Comparison of ENCODE assay signal across 8 cellular contexts in genomic region chr14:92768236-92768635, GRCh38. TPM values are rescaled to one million over a fixed set of nuclear protein-coding genes. Genes with fewer than 3 reads are reported as not detected.
DNase-seq lines count a peak whose midpoint lies in the region; ATAC-seq and FAIRE-seq lines count a peak whose summit lies in the region.
"Not testable (repeated sequence)": the region's sequence is repeated elsewhere in the genome, so short reads cannot be mapped to it uniquely, and the experiment has no call there.

No MANE protein-coding gene starts in this region.

- ATAC-seq in GM19023 (IDR thresholded peaks at IDR 0.05; ENCODE audit: unreplicated experiment): peak; percentile 88
- peak; percentile 92 for ATAC-seq in GM21723 (IDR thresholded peaks at IDR 0.05; ENCODE audit: unreplicated experiment)
- ATAC-seq in HG03103 (IDR thresholded peaks at IDR 0.05; ENCODE audit: low read depth, unreplicated experiment): peak; percentile 86
- ATAC-seq in left cardiac atrium: peak; percentile 27 to 72

- H3K36me3 ChIP-seq in small intestine (ENCODE audit: control insufficient read depth in 2 of 2, insufficient read depth in 2 of 2, low read length in 2 of 2): not testable (repeated sequence)

- peak; percentile 75 for FAIRE-seq in small intestine (lab: Jason Lieb, UNC)

- H3K9me3 ChIP-seq in small intestine (ENCODE audit: control insufficient read depth, low read depth): not testable (repeated sequence)

- not testable (repeated sequence) for H3K4me1 ChIP-seq in small intestine (ENCODE audit: control insufficient read depth in 2 of 2, insufficient read depth in 1 of 2, low read depth in 1 of 2, low read length in 1 of 2)

- not testable (repeated sequence) for H3K27me3 ChIP-seq in small intestine (ENCODE audit: control insufficient read depth in 2 of 2, insufficient read depth in 2 of 2, low read length in 2 of 2)

- peaks cover 51% of the 10 kb centered on the region for H3K27me3 Mint-ChIP-seq in activated T-helper 2 cell treated with anti-CD3 and anti-CD28 coated beads, Interferon-gamma antibody, Interleukin-2, Interleukin-4, amounts not matched to agents 10 μg/mL and 5 μg/mL and 100 μg/mL, durations not matched to agents 14 hours and 24 hours and 36 hours (ENCODE audit: low read depth)

- not testable (repeated sequence) for H3K36me3 Mint-ChIP-seq in activated T-helper 2 cell treated with anti-CD3 and anti-CD28 coated beads, Interferon-gamma antibody, Interleukin-2, Interleukin-4, amounts not matched to agents 10 μg/mL and 5 μg/mL and 100 μg/mL, durations not matched to agents 14 hours and 24 hours and 36 hours (ENCODE audit: low read depth)

- WGBS in small intestine, 3 donors: 4 to 17% (median 12%) methylated on average over 1 of the region's 1 CpG

- H3K27ac Mint-ChIP-seq in activated T-helper 2 cell treated with anti-CD3 and anti-CD28 coated beads, Interferon-gamma antibody, Interleukin-2, Interleukin-4, amounts not matched to agents 10 μg/mL and 5 μg/mL and 100 μg/mL, durations not matched to agents 14 hours and 24 hours and 36 hours: not testable (repeated sequence)

- not testable (repeated sequence) for H3K4me3 ChIP-seq in small intestine (ENCODE audit: low read depth in 1 of 2, low read length in 2 of 2)

- H3K9me3 Mint-ChIP-seq in activated T-helper 2 cell treated with anti-CD3 and anti-CD28 coated beads, Interferon-gamma antibody, Interleukin-2, Interleukin-4, amounts not matched to agents 10 μg/mL and 5 μg/mL and 100 μg/mL, durations not matched to agents 14 hours and 24 hours and 36 hours: not testable (repeated sequence)

- intact Hi-C loops in activated T-helper 2 cell treated with anti-CD3 and anti-CD28 coated beads, Interferon-gamma antibody, Interleukin-2, Interleukin-4, amounts not matched to agents 10 μg/mL and 5 μg/mL and 100 μg/mL, durations not matched to agents 14 hours and 24 hours and 36 hours (cut with micrococcal nuclease): loop anchor here (1.0 to 2.0 kb wide), 2 partner anchors 38 to 181 kb away; no protein-coding TSS in a partner anchor
- intact Hi-C loops in left cardiac atrium (cut with DNase I): not testable (repeated sequence)

- peak overlapping the region; percentile 37 to 84 for H3K27ac ChIP-seq in small intestine (ENCODE audit: low read depth in 1 of 2, low read length in 1 of 2)

- peak; percentile 84 for DNase-seq in Caki2 (ENCODE audit: low read depth)
- DNase-seq in NCI-H82 treated with DMSO at 0.1 percent for 48 hours (lab: John Stamatoyannopoulos, UW; ENCODE audit: unreplicated experiment): peak; percentile 26
- DNase-seq in activated T-helper 2 cell treated with anti-CD3 and anti-CD28 coated beads, Interferon-gamma antibody, Interleukin-2, Interleukin-4, amounts not matched to agents 10 μg/mL and 5 μg/mL and 100 μg/mL, durations not matched to agents 14 hours and 24 hours and 36 hours (ENCODE audit: low spot score): peak; percentile 55
- DNase-seq in left cardiac atrium: not testable (repeated sequence)
- DNase-seq in small intestine: peak; percentile 93

- H3K4me1 Mint-ChIP-seq in activated T-helper 2 cell treated with anti-CD3 and anti-CD28 coated beads, Interferon-gamma antibody, Interleukin-2, Interleukin-4, amounts not matched to agents 10 μg/mL and 5 μg/mL and 100 μg/mL, durations not matched to agents 14 hours and 24 hours and 36 hours (ENCODE audit: low read depth): peaks cover 21% of the 10 kb centered on the region

- in situ Hi-C loops in Caki2 (cut with HindIII; ENCODE audit: low pct_unique_long_range_greater_than_20kb, low sequenced_read_pairs): not testable (repeated sequence)

- not testable (repeated sequence) for H3K4me3 Mint-ChIP-seq in activated T-helper 2 cell treated with anti-CD3 and anti-CD28 coated beads, Interferon-gamma antibody, Interleukin-2, Interleukin-4, amounts not matched to agents 10 μg/mL and 5 μg/mL and 100 μg/mL, durations not matched to agents 14 hours and 24 hours and 36 hours (ENCODE audit: low read depth)

RNA-seq across cellular contexts. Expression of gene LGMN, which starts 19.8 kb away (rescaled TPM):
- total RNA-seq in Caki2 (2014; rRNA removed; shearing (Covaris generic); ENCODE audit: low replicate concordance): 48.2 and 63.5 TPM in 2 replicates
- 1.1 and 1.3 TPM in 2 replicates for total RNA-seq in activated T-helper 2 cell treated with anti-CD3 and anti-CD28 coated beads, Interferon-gamma antibody, Interleukin-2, Interleukin-4, amounts not matched to agents 10 μg/mL and 5 μg/mL and 100 μg/mL, durations not matched to agents 14 hours and 24 hours and 36 hours
- total RNA-seq in left cardiac atrium: 100 to 1,000 TPM in 1 of 2 donors, 10 to 100 TPM in 1; 89.7 to 119 TPM
- polyA plus RNA-seq in small intestine: 10 to 100 TPM; 57.8 to 64.9 (median 59.7) TPM

RNA-seq across cellular contexts. Expression of gene GOLGA5, which starts 25.9 kb away (rescaled TPM):
- 16.2 and 19.2 TPM in 2 replicates for total RNA-seq in Caki2 (2014; rRNA removed; shearing (Covaris generic); ENCODE audit: low replicate concordance)
- total RNA-seq in activated T-helper 2 cell treated with anti-CD3 and anti-CD28 coated beads, Interferon-gamma antibody, Interleukin-2, Interleukin-4, amounts not matched to agents 10 μg/mL and 5 μg/mL and 100 μg/mL, durations not matched to agents 14 hours and 24 hours and 36 hours: 22.5 and 23.4 TPM in 2 replicates
- total RNA-seq in left cardiac atrium: 10 to 100 TPM; 19.9 to 30.5 TPM
- 10 to 100 TPM; 21.9 to 53.9 (median 32.2) TPM for polyA plus RNA-seq in small intestine

Comparison
In these comparisons a context has a peak if more than half of its experiments do, and no peak if none do; other contexts are left out.
1. RNA of gene LGMN, which starts 19.8 kb away (total RNA-seq): 89.7 to 119 TPM in left cardiac atrium and 48.2 to 63.5 TPM in Caki2; 1.1 to 1.3 TPM in activated T-helper 2 cell treated with anti-CD3 and anti-CD28 coated beads, Interferon-gamma antibody, Interleukin-2, Interleukin-4, amounts not matched to agents 10 μg/mL and 5 μg/mL and 100 μg/mL, durations not matched to agents 14 hours and 24 hours and 36 hours; every median in the first group is over 10 times any median in the second.
2. Peak in every context shown above with its lines, with median percentiles within 50 percentile points of each other: ATAC-seq.